In genomic region chr5:138824924-138825863, GRCh38 we compare ENCODE assay signal across 8 cellular contexts. TPM values are rescaled to one million over a fixed set of nuclear protein-coding genes. Genes with fewer than 3 reads are reported as not detected.
A peak's percentile ranks its signal among the peaks of the same experiment; 100 is the strongest.
DNase-seq lines count a peak whose midpoint lies in the region; ATAC-seq, FAIRE-seq and TF ChIP-seq lines count a peak whose summit lies in the region.

No MANE protein-coding gene starts in this region.

- H3K4me1 Mint-ChIP-seq in glutamatergic neuron (ENCODE audit: low read depth, unreplicated experiment) = peaks cover 30% of the 10 kb centered on the region
- peaks cover 6% of the 10 kb centered on the region for H3K4me1 Mint-ChIP-seq in stimulated activated naive CD8-positive, alpha-beta T cell treated with anti-CD3 and anti-CD28 coated beads, Interleukin-15, amount 100 ng/mL, for 72 hours

- H3K36me3 Mint-ChIP-seq in glutamatergic neuron (ENCODE audit: unreplicated experiment) = no peaks in the 10 kb centered on the region

- no peaks in the 10 kb centered on the region for H3K9me2 ChIP-seq in SK-N-SH

- H3K79me2 ChIP-seq in SK-N-SH (ENCODE audit: insufficient read depth) = peaks cover 80% of the 10 kb centered on the region

- peaks cover 14% of the 10 kb centered on the region for H3F3A ChIP-seq in SK-N-SH (replicated peaks; ENCODE audit: insufficient read depth)

- TF ChIP-seq POLR2A in GM12891 (IDR thresholded peaks at IDR 0.05; ENCODE audit: low read depth, low read length) = no peak

- H3K4me2 ChIP-seq in SK-N-SH = no peak overlapping the region

- no peak overlapping the region for H3K4me3 Mint-ChIP-seq in glutamatergic neuron (ENCODE audit: unreplicated experiment)
- H3K4me3 Mint-ChIP-seq in stimulated activated naive CD8-positive, alpha-beta T cell treated with anti-CD3 and anti-CD28 coated beads, Interleukin-15, amount 100 ng/mL, for 72 hours = no peak overlapping the region

- H3K27me3 Mint-ChIP-seq in glutamatergic neuron (ENCODE audit: unreplicated experiment) = peaks cover 3% of the 10 kb centered on the region
- H3K27me3 Mint-ChIP-seq in stimulated activated naive CD8-positive, alpha-beta T cell treated with anti-CD3 and anti-CD28 coated beads, Interleukin-15, amount 100 ng/mL, for 72 hours = peaks cover 34% of the 10 kb centered on the region

- H3K9me3 Mint-ChIP-seq in glutamatergic neuron (ENCODE audit: unreplicated experiment) = peaks cover 3% of the 10 kb centered on the region
- H3K9me3 Mint-ChIP-seq in stimulated activated naive CD8-positive, alpha-beta T cell treated with anti-CD3 and anti-CD28 coated beads, Interleukin-15, amount 100 ng/mL, for 72 hours = no peaks in the 10 kb centered on the region

- H3K4me3 ChIP-seq in AG09309 (ENCODE audit: control insufficient read depth, low read depth, low read length) (no peak overlapping the region), SK-N-SH (ENCODE audit: low read depth in 2 of 2, low read length in 1 of 2) (no peak overlapping the region)

- peak; percentile 59; the same call in 1 of the 2 replicates for TF ChIP-seq RAD21 in SK-N-SH (IDR thresholded peaks at IDR 0.05; ENCODE audit: low read length)

- no peak overlapping the region for H3K27ac Mint-ChIP-seq in glutamatergic neuron (ENCODE audit: unreplicated experiment)
- no peak overlapping the region for H3K27ac Mint-ChIP-seq in stimulated activated naive CD8-positive, alpha-beta T cell treated with anti-CD3 and anti-CD28 coated beads, Interleukin-15, amount 100 ng/mL, for 72 hours

- no peak for TF ChIP-seq EP300 in SK-N-SH (IDR thresholded peaks at IDR 0.05; ENCODE audit: borderline replicate concordance in 1 of 2, low read depth in 1 of 2, low read length in 1 of 2)

- no peak overlapping the region for H3K9ac ChIP-seq in SK-N-SH

- peak; percentile 59 for FAIRE-seq in GM12891 (lab: Jason Lieb, UNC)

- ATAC-seq in stimulated activated naive CD8-positive, alpha-beta T cell treated with anti-CD3 and anti-CD28 coated beads, Interleukin-15, amount 100 ng/mL, for 72 hours = peak; percentile 60
- no peak for ATAC-seq in GM18520 (IDR thresholded peaks at IDR 0.05; ENCODE audit: unreplicated experiment)

- 48% methylated on average over 5 of the region's 5 CpGs for WGBS in SK-N-SH (ENCODE audit: low lambda C conversion rate)

- no peak overlapping the region for H2AFZ ChIP-seq in SK-N-SH (ENCODE audit: low read depth)

- H3K27me3 ChIP-seq in SK-N-SH (ENCODE audit: insufficient read depth) = no peaks in the 10 kb centered on the region

- DNase-seq in AG09309 (ENCODE audit: low read depth) (no peak), GM12891 (ENCODE audit: insufficient read length, low spot score) (peak; percentile 20), SK-N-SH (peak; percentile 61), glutamatergic neuron (no peak), activated gamma-delta T cell treated with Interleukin-2 at 50 U/mL for 16 hours (no peak), mucosa of gallbladder (ENCODE audit: low spot score) (no peak)
- no peak for DNase-seq in stimulated activated naive CD8-positive, alpha-beta T cell treated with anti-CD3 and anti-CD28 coated beads, Interleukin-15, amount 100 ng/mL, for 72 hours

- H4K20me1 ChIP-seq in SK-N-SH (ENCODE audit: insufficient read depth) = peaks cover 54% of the 10 kb centered on the region

- H3K36me3 ChIP-seq in SK-N-SH (replicated peaks in 1 of 2; ENCODE audit: control insufficient read depth in 1 of 2, insufficient read depth in 2 of 2, low read length in 1 of 2) = peaks cover 39 to 48% of the 10 kb centered on the region in 2 experiments

- peak overlapping the region; percentile 39 to 52; a peak in 3 of 4 replicates for H3K27ac ChIP-seq in SK-N-SH (ENCODE audit: low read depth in 2 of 2, low read length in 1 of 2)

- POLR2A ChIA-PET in SK-N-SH (lab: Yijun Ruan, JAX) = no interaction called here

- CTCF ChIA-PET in SK-N-SH (lab: Yijun Ruan, JAX) = interaction anchor here (0.5 to 3.6 kb wide), 45 partner anchors 9 to 447 kb away, joined by 3 to 28 read pairs (median 3); partner anchors contain the start of gene LRRTM2

- no peaks in the 10 kb centered on the region; a peak in 2 of 4 replicates for H3K4me1 ChIP-seq in SK-N-SH (ENCODE audit: control insufficient read depth in 1 of 2, insufficient read depth in 2 of 2, low read depth in 1 of 2, low read length in 1 of 2)

- H3K9me3 ChIP-seq in SK-N-SH = no peaks in the 10 kb centered on the region

- TF ChIP-seq CTCF in AG09309 (IDR thresholded peaks at IDR 0.05; ENCODE audit: control insufficient read depth, insufficient read depth, low read depth, low read length, missing control alignments) (peak; percentile 48), SK-N-SH (IDR thresholded peaks at IDR 0.05) (peak; percentile 69), glutamatergic neuron (IDR thresholded peaks at IDR 0.05; ENCODE audit: partially characterized antibody, unreplicated experiment) (peak; percentile 72)

TF ChIP-seq in GM12891, 5 proteins besides CTCF, POLR2A, EP300 and RAD21:
- TF ChIP-seq PAX5 (IDR thresholded peaks at IDR 0.05; ENCODE audit: insufficient read depth, low read length, severe bottlenecking) = no peak
- TF ChIP-seq POLR2AphosphoS5 (IDR thresholded peaks at IDR 0.05; ENCODE audit: low read depth, low read length) = no peak
- TF ChIP-seq TAF1 (IDR thresholded peaks at IDR 0.05; ENCODE audit: low read depth, low read length) = no peak
- no peak for TF ChIP-seq POU2F2 (IDR thresholded peaks at IDR 0.05; ENCODE audit: low read depth, low read length)
- TF ChIP-seq SPI1 (IDR thresholded peaks at IDR 0.05; ENCODE audit: low read depth, low read length) = no peak

TF ChIP-seq in SK-N-SH, 30 proteins besides CTCF, POLR2A, EP300 and RAD21:
- TF ChIP-seq SMC3 (IDR thresholded peaks at IDR 0.05; ENCODE audit: low read depth, low read length) = peak; percentile 39
- no peak for TF ChIP-seq YY1 (IDR thresholded peaks at IDR 0.05; ENCODE audit: low read depth)
- no peak for TF ChIP-seq REST (IDR thresholded peaks at IDR 0.05; ENCODE audit: low read depth, low read length)

RNA-seq across cellular contexts. Expression of gene LRRTM2, which starts 49.9 kb away (rescaled TPM):
- polyA plus RNA-seq in GM12891 (2012; ENCODE audit: low read depth, missing spikeins) = 0.03 TPM
- 0.38 and 0.68 TPM in 2 replicates for polyA plus RNA-seq in SK-N-SH (2012; rRNA removed)
- 0.58 TPM in 2 replicates for polyA plus RNA-seq in SK-N-SH (2012; cell fraction: cytosol; rRNA removed)
- 0.29 and 0.50 TPM in 2 replicates for polyA plus RNA-seq in SK-N-SH (2012; cell fraction: nucleus; rRNA removed)
- total RNA-seq in glutamatergic neuron (ENCODE audit: unreplicated experiment) (28.9 TPM), mucosa of gallbladder (0.12 TPM)

Comparison
In these comparisons a context has a peak if more than half of its experiments do, and no peak if none do; other contexts are left out.
1. DNase-seq: peak in GM12891 (single experiment) and SK-N-SH (single experiment); none in AG09309 (single experiment), glutamatergic neuron (single experiment), stimulated activated naive CD8-positive, alpha-beta T cell treated with anti-CD3 and anti-CD28 coated beads, Interleukin-15, amount 100 ng/mL, for 72 hours (0 of 2), activated gamma-delta T cell treated with Interleukin-2 at 50 U/mL for 16 hours (single experiment) and mucosa of gallbladder (single experiment).
2. RNA of gene LRRTM2, which starts 49.9 kb away (total RNA-seq): 28.9 TPM in glutamatergic neuron (single experiment); 0.12 TPM in mucosa of gallbladder (single experiment); every median in the first group is over 10 times any median in the second.
3. Peak in every context shown above with its lines, with median percentiles within 50 percentile points of each other: CTCF ChIP-seq.